Comparison of ENCODE assay signal across 1 cellular context in the genomic region with DNA sequence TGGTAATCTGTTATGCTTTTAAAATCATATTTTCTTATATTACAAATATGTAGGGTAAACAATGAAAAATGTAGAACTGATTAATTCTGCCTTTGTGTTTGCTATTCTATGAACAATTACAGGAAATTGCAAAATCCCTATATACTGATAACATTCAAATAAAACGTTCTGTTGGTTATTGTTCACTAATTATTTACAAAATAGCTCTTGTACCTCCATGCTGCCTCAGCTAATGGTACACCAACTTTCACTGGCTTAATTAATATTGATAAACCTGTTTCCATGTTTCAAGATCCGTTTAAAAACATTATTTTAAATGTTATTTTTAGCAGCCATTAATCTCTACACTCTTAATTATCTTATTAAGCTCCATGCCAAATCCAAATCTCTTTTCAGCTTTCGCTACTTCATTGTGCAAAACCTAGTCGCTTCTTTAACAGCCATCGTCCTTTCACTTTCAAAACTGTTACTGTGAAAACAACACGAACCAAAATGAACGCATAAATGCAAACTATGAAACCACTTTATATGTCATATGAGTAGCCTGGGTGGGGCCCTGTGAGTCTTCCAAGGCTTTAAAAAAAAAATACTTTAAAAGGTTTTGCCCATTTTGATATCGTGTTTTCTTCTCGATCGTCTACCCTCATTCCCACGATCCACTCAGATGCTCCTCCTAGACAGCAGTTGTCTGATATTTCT.
TF ChIP-seq lines count a peak whose summit lies in the region.

No MANE protein-coding gene starts in this region.

TF ChIP-seq in GM23338, 12 proteins besides CTCF, POLR2A, EP300 and RAD21 (continued from another document):
- TF ChIP-seq, protein P1, sequence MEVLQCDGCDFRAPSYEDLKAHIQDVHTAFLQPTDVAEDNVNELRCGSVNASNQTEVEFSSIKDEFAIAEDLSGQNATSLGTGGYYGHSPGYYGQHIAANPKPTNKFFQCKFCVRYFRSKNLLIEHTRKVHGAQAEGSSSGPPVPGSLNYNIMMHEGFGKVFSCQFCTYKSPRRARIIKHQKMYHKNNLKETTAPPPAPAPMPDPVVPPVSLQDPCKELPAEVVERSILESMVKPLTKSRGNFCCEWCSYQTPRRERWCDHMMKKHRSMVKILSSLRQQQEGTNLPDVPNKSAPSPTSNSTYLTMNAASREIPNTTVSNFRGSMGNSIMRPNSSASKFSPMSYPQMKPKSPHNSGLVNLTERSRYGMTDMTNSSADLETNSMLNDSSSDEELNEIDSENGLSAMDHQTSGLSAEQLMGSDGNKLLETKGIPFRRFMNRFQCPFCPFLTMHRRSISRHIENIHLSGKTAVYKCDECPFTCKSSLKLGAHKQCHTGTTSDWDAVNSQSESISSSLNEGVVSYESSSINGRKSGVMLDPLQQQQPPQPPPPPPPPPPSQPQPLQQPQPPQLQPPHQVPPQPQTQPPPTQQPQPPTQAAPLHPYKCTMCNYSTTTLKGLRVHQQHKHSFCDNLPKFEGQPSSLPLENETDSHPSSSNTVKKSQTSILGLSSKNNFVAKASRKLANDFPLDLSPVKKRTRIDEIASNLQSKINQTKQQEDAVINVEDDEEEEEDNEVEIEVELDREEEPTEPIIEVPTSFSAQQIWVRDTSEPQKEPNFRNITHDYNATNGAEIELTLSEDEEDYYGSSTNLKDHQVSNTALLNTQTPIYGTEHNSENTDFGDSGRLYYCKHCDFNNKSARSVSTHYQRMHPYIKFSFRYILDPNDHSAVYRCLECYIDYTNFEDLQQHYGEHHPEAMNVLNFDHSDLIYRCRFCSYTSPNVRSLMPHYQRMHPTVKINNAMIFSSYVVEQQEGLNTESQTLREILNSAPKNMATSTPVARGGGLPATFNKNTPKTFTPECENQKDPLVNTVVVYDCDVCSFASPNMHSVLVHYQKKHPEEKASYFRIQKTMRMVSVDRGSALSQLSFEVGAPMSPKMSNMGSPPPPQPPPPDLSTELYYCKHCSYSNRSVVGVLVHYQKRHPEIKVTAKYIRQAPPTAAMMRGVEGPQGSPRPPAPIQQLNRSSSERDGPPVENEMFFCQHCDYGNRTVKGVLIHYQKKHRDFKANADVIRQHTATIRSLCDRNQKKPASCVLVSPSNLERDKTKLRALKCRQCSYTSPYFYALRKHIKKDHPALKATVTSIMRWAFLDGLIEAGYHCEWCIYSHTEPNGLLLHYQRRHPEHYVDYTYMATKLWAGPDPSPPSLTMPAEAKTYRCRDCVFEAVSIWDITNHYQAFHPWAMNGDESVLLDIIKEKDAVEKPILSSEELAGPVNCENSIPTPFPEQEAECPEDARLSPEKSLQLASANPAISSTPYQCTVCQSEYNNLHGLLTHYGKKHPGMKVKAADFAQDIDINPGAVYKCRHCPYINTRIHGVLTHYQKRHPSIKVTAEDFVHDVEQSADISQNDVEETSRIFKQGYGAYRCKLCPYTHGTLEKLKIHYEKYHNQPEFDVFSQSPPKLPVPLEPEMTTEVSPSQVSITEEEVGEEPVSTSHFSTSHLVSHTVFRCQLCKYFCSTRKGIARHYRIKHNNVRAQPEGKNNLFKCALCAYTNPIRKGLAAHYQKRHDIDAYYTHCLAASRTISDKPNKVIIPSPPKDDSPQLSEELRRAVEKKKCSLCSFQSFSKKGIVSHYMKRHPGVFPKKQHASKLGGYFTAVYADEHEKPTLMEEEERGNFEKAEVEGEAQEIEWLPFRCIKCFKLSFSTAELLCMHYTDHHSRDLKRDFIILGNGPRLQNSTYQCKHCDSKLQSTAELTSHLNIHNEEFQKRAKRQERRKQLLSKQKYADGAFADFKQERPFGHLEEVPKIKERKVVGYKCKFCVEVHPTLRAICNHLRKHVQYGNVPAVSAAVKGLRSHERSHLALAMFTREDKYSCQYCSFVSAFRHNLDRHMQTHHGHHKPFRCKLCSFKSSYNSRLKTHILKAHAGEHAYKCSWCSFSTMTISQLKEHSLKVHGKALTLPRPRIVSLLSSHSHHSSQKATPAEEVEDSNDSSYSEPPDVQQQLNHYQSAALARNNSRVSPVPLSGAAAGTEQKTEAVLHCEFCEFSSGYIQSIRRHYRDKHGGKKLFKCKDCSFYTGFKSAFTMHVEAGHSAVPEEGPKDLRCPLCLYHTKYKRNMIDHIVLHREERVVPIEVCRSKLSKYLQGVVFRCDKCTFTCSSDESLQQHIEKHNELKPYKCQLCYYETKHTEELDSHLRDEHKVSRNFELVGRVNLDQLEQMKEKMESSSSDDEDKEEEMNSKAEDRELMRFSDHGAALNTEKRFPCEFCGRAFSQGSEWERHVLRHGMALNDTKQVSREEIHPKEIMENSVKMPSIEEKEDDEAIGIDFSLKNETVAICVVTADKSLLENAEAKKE (CRISPR knock-in tag; IDR thresholded peaks at IDR 0.05), result no peak
- TF ChIP-seq ZNF114 (CRISPR knock-in tag; IDR thresholded peaks at IDR 0.05), result no peak
- no peak for TF ChIP-seq POLR2AphosphoS5 (IDR thresholded peaks at IDR 0.05; ENCODE audit: low read depth)
